8 cellular contexts compared by ENCODE assay signal in the genomic region with DNA sequence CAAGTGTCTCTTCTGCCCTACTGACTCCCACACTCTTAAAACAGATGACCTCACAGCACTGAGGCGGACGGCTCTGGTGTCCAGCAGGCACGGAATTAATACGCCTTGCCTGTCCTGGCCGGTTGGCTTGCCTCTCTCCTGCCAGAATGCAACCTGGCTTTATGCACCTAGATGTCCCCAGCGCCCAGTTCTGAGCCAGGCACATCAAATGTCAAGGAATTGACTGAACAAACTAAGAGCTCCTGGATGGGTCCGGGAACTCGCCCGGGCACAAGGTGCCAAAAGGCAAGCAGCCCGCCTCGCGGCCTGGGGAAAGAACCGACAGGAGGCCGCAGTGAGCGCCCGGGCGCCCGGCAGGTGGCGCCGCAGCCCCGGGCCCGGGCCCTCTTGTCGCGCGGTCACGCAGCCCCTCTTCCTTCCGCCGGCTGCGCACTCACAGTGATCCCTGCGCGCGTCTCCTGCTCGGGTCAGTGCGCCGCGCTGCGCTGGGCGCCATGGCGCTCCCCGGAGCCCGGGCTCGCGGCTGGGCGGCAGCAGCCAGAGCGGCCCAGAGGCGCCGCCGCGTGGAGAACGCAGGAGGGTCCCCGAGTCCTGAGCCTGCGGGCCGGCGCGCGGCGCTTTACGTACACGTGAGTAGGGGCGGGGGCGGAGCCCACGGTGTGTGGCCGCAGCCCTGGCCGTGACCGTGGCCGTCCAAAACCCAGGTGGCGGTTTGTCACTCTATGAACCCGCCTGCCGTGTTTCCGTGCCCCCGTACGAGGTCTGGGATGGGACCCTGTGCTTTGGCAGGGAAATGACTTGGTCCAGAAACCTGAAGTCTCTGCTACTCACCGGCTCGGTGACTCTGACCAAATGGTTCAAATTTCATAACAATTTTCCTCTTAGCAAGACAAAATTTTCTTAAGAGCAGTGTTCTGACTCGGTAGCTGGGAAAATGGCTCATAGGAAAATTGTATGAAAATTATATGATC. TPM values are rescaled to one million over a fixed set of nuclear protein-coding genes. Genes with fewer than 3 reads are reported as not detected.
A peak's percentile ranks its signal among the peaks of the same experiment; 100 is the strongest.
DNase-seq lines count a peak whose midpoint lies in the region; ATAC-seq and TF ChIP-seq lines count a peak whose summit lies in the region.

A gene (plus strand): TSS at position 470 of the 971 bp plus-strand sequence. CDS start 25 bp downstream, at position 495.

- H3K36me3 Mint-ChIP-seq in chondrocyte (ENCODE audit: low read depth): peaks cover 3% of the 10 kb centered on the region

- H3K4me3 Mint-ChIP-seq in chondrocyte (ENCODE audit: unreplicated experiment): peak within 1 kb of the TSS; percentile 77

- TF ChIP-seq CTCF in chondrocyte (IDR thresholded peaks at IDR 0.05): peak; percentile 97

- peak within 1 kb of the TSS; percentile 94 for H3K27ac Mint-ChIP-seq in chondrocyte (ENCODE audit: unreplicated experiment)

- H3K4me1 Mint-ChIP-seq in chondrocyte (ENCODE audit: low read depth): peaks cover 29% of the 10 kb centered on the region

- no peaks in the 10 kb centered on the region for H3K27me3 Mint-ChIP-seq in chondrocyte (ENCODE audit: low read depth)

- peak; percentile 90 for DNase-seq in Ammon's horn (ENCODE audit: low spot score)
- DNase-seq in NCI-H345 treated with DMSO at 0.1 percent for 48 hours (lab: John Stamatoyannopoulos, UW; ENCODE audit: unreplicated experiment): peak; percentile 58
- DNase-seq in activated CD4-positive, alpha-beta T cell treated with anti-CD3 and anti-CD28 coated beads for 1 hour: peak; percentile 79
- DNase-seq in chondrocyte (ENCODE audit: low spot score): peak; percentile 92
- DNase-seq in kidney tubule cell (ENCODE audit: low spot score): peak; percentile 92
- DNase-seq in stimulated activated CD4-positive, alpha-beta T cell treated with anti-CD3 and anti-CD28 coated beads, Interleukin-1b, Interleukin-23, amount 100 ng/mL, for 24 hours (ENCODE audit: low read depth in 4 of 4, low spot score in 1 of 4): peak; percentile 67 to 78 (median 71)

- no peaks in the 10 kb centered on the region for H3K9me3 Mint-ChIP-seq in chondrocyte (ENCODE audit: low read depth)

- peak; percentile 90 for ATAC-seq in GM19035 (IDR thresholded peaks at IDR 0.05; ENCODE audit: unreplicated experiment)
- ATAC-seq in HG03342 (IDR thresholded peaks at IDR 0.05; ENCODE audit: unreplicated experiment): peak; percentile 86

RNA-seq across cellular contexts. Expression of the gene that starts here (rescaled TPM):
- 28.6 to 33.4 TPM (median 29.8 TPM) in 3 replicates for total RNA-seq in chondrocyte

Comparison
In these comparisons a context has a peak if more than half of its experiments do, and no peak if none do; other contexts are left out.
1. Peak in every context shown above with its lines: DNase-seq and ATAC-seq.